ENCODE assay signal across 18 cellular contexts in the genomic region with DNA sequence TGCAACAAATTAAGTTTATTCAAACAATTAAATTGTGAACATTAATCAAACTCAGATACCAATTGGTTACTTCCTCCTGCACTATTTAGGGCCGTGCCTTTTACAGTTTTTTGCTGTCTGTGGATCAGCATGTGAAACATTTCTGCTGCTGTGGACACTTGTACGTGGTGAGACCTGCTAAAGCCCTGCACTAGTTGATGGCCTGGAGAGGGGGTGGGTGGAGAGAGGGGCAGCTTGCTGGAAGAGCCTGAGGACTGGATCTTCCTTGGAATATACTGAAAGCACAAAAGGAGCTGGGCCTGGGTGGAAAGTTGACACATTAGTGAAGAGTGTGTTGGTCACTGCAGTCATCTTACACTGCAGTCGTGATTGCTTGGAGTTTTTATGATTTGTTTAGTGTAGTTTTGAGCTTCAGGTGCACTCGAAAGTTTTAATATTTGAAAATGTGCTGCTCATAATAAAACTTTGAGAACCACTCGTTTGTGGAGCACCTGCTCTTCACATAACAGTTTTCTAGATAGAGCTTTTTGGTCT. TPM values are rescaled to one million over a fixed set of nuclear protein-coding genes. Genes with fewer than 3 reads are reported as not detected.
DNase-seq lines count a peak whose midpoint lies in the region; ATAC-seq and TF ChIP-seq lines count a peak whose summit lies in the region.
"Had no signal": no experiment of that assay in that cellular context is flagged by ENCODE, and none has a peak within 500 bp of the region (broad histone marks: within the 10 kb centered on the region; RNA-seq: fewer than 3 reads in every experiment).

No MANE protein-coding gene starts in this region.

- H3K4me1 ChIP-seq in right atrium auricular region (peaks cover 0 to 57% of the 10 kb centered on the region in 2 donors), upper lobe of right lung (no peaks in the 10 kb centered on the region)

- peaks cover 62% of the 10 kb centered on the region for H3K4me1 Mint-ChIP-seq in glutamatergic neuron (ENCODE audit: low read depth, unreplicated experiment)

- peaks cover 16% of the 10 kb centered on the region for H3K9me3 Mint-ChIP-seq in glutamatergic neuron (ENCODE audit: unreplicated experiment)
- H3K9me3 Mint-ChIP-seq: activated T-helper 1 cell treated with anti-CD3 and anti-CD28 coated beads, Interleukin-12 subunit alpha, Interleukin-12 subunit beta, Interleukin-2, Interleukin-4 antibody, amounts not matched to agents 30 ng/mL and 10 ng/mL and 1 ng/mL, durations not matched to agents 14 hours and 24 hours and 36 hours had no signal

- peak overlapping the region; percentile 86 for H3K27ac Mint-ChIP-seq in glutamatergic neuron (ENCODE audit: unreplicated experiment)
- H3K27ac Mint-ChIP-seq: activated T-helper 1 cell treated with anti-CD3 and anti-CD28 coated beads, Interleukin-12 subunit alpha, Interleukin-12 subunit beta, Interleukin-2, Interleukin-4 antibody, amounts not matched to agents 30 ng/mL and 10 ng/mL and 1 ng/mL, durations not matched to agents 14 hours and 24 hours and 36 hours had no signal

- no peak overlapping the region for H3K4me3 ChIP-seq in right atrium auricular region
- no peak overlapping the region for H3K4me3 ChIP-seq in upper lobe of right lung
- H3K4me3 ChIP-seq: lung had no signal

- ATAC-seq in upper lobe of right lung (peak; percentile 16), HG03175 (IDR thresholded peaks at IDR 0.05; ENCODE audit: unreplicated experiment) (no peak)
- ATAC-seq: HCT116, PC-3 had no signal

- H3K27ac ChIP-seq in right atrium auricular region, result peak overlapping the region; percentile 68 to 76
- no peak overlapping the region for H3K27ac ChIP-seq in upper lobe of right lung

- H3K27me3 ChIP-seq in right atrium auricular region (no peaks in the 10 kb centered on the region), upper lobe of right lung (no peaks in the 10 kb centered on the region)

- peak overlapping the region; percentile 66 for H3K4me3 Mint-ChIP-seq in glutamatergic neuron (ENCODE audit: unreplicated experiment)
- H3K4me3 Mint-ChIP-seq: activated T-helper 1 cell treated with anti-CD3 and anti-CD28 coated beads, Interleukin-12 subunit alpha, Interleukin-12 subunit beta, Interleukin-2, Interleukin-4 antibody, amounts not matched to agents 30 ng/mL and 10 ng/mL and 1 ng/mL, durations not matched to agents 14 hours and 24 hours and 36 hours had no signal

- DNase-seq in right atrium auricular region (ENCODE audit: low spot score), result no peak
- DNase-seq in cardiac septum (ENCODE audit: low spot score), result no peak
- DNase-seq in NAMALWA (ENCODE audit: low spot score), result peak; percentile 59
- DNase-seq in glutamatergic neuron, result no peak
- no peak for DNase-seq in upper lobe of right lung
- no peak for DNase-seq in DMS114 treated with DMSO at 0.1 percent for 48 hours (lab: John Stamatoyannopoulos, UW; ENCODE audit: unreplicated experiment)
- no peak for DNase-seq in NCI-H1048 (lab: John Stamatoyannopoulos, UW)
- DNase-seq: aorta, DMS 273 treated with DMSO at 0.1 percent for 48 hours, foreskin melanocyte, NCI-H2081, NCI-H510A treated with DMSO at 0.1 percent for 48 hours, PC-3, substantia nigra had no signal

- no peaks in the 10 kb centered on the region for H3K36me3 Mint-ChIP-seq in glutamatergic neuron (ENCODE audit: unreplicated experiment)

- peaks cover 7% of the 10 kb centered on the region for H3K27me3 Mint-ChIP-seq in glutamatergic neuron (ENCODE audit: unreplicated experiment)

- TF ChIP-seq CTCF in right atrium auricular region (IDR thresholded peaks at IDR 0.05) (no peak), glutamatergic neuron (IDR thresholded peaks at IDR 0.05; ENCODE audit: partially characterized antibody, unreplicated experiment) (no peak), upper lobe of right lung (IDR thresholded peaks at IDR 0.05) (no peak)

- H3K36me3 ChIP-seq in right atrium auricular region, result no peaks in the 10 kb centered on the region
- no peaks in the 10 kb centered on the region for H3K36me3 ChIP-seq in upper lobe of right lung

- intact Hi-C loops in cardiac septum (cut with DNase I), result no loop called here
- intact Hi-C loops in upper lobe of right lung (cut with DNase I), result no loop called here

- H3K9me3 ChIP-seq in right atrium auricular region (no peaks in the 10 kb centered on the region), upper lobe of right lung (no peaks in the 10 kb centered on the region)

RNA-seq across cellular contexts. Expression of gene PLCL2, which starts 11.4 kb away (rescaled TPM):
- 10 to 100 TPM; 32.4 to 35.2 TPM for total RNA-seq in right atrium auricular region
- 27.0 TPM for total RNA-seq in cardiac septum
- total RNA-seq in glutamatergic neuron (ENCODE audit: unreplicated experiment), result 71.1 TPM
- 9.1 TPM for total RNA-seq in upper lobe of right lung
